ENCODE assay signal across 12 cellular contexts in the genomic region with DNA sequence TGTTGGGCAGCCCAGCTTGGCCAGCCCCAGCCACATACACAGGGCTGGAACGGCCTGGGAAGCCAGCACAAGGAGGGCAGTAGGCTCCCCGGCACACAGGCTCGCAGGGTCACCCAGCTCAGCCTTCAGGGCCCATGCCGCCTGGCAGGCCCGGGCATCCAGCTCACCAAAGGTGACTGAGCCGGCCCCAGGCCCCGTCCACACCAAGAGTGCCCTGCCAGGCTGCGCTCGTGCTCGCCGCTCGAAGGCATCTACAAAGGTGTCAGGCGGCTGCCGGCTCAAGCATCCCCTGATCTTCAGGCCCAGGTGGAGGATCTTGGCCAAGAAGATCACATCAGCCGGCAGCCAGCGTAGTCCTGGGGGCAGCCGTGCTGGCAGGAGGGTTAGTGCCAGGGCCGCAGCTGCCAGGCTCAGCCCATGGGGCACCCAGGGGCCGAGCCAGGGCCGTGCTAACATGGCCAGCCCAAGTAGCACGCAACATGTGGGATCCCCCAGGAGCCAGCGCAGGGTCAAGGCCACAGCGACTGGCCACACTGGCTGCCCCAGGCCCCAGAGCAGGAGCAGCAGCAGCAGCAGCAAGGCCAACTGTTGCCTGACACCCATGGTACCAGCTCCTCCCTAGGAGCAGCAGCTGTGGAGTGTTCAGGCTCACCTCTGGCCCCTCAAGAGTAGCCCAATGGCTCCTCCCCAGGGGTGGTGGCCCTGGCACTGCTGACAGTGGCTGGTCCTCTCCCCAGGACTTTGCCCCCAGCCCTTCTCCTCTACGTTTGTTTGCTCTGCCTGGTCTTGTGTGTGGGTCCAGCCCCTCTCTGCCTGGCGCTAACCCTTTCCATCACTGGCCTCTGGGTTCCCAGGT. TPM values are rescaled to one million over a fixed set of nuclear protein-coding genes. Genes with fewer than 3 reads are reported as not detected.
DNase-seq lines count a peak whose midpoint lies in the region; ATAC-seq, FAIRE-seq and TF ChIP-seq lines count a peak whose summit lies in the region.
"Had no signal": no experiment of that assay in that cellular context is flagged by ENCODE, and none has a peak within 500 bp of the region (broad histone marks: within the 10 kb centered on the region; RNA-seq: fewer than 3 reads in every experiment).

A gene with protein sequence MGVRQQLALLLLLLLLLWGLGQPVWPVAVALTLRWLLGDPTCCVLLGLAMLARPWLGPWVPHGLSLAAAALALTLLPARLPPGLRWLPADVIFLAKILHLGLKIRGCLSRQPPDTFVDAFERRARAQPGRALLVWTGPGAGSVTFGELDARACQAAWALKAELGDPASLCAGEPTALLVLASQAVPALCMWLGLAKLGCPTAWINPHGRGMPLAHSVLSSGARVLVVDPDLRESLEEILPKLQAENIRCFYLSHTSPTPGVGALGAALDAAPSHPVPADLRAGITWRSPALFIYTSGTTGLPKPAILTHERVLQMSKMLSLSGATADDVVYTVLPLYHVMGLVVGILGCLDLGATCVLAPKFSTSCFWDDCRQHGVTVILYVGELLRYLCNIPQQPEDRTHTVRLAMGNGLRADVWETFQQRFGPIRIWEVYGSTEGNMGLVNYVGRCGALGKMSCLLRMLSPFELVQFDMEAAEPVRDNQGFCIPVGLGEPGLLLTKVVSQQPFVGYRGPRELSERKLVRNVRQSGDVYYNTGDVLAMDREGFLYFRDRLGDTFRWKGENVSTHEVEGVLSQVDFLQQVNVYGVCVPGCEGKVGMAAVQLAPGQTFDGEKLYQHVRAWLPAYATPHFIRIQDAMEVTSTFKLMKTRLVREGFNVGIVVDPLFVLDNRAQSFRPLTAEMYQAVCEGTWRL (minus strand): TSS at position 640 of the 856 bp plus-strand sequence. CDS start 37 bp downstream, at position 603.

- H3K23me2 ChIP-seq in H1 (ENCODE audit: low read depth, low read length) = peaks cover 4% of the 10 kb centered on the region; the same call in 1 of the 2 replicates

- H3K4me3 ChIP-seq in Panc1 (ENCODE audit: low read depth in 2 of 2, low read length in 2 of 2) (no peak within 1 kb of the TSS), H1 (ENCODE audit: extremely low read depth in 1 of 4, insufficient read depth in 2 of 4, low read depth in 3 of 4, low read length in 4 of 4) (no peak within 1 kb of the TSS), ovary (no peak within 1 kb of the TSS), esophagus muscularis mucosa (no peak within 1 kb of the TSS)
- H3K4me3 ChIP-seq: uterus had no signal

- peaks cover 6% of the 10 kb centered on the region for H3K27me3 Mint-ChIP-seq in nephron progenitor cell (ENCODE audit: low read depth, poor library complexity)
- H3K27me3 Mint-ChIP-seq: dendritic cell treated with granulocyte-macrophage colony-stimulating factor and Interleukin-4, amounts not matched to agents 40 ng/mL and 50 ng/mL, for 4 days had no signal

- TF ChIP-seq CTCF in Panc1 (IDR thresholded peaks at IDR 0.05) (no peak), H1 (IDR thresholded peaks at IDR 0.05; ENCODE audit: control extremely low read depth in 1 of 3, insufficient read depth in 1 of 3, low read depth in 1 of 3, low read length in 3 of 3) (no peak), ovary (IDR thresholded peaks at IDR 0.05) (no peak), nephron progenitor cell (IDR thresholded peaks at IDR 0.05) (no peak), esophagus muscularis mucosa (IDR thresholded peaks at IDR 0.05) (no peak)

- CTCF ChIA-PET in Panc1 (lab: Charles Lee) (no interaction called here), H1 (lab: Charles Lee; ENCODE audit: partially characterized antibody) (no interaction called here)

- in situ Hi-C loops in Panc1 (cut with HindIII; ENCODE audit: low pct_unique_long_range_greater_than_20kb, low sequenced_read_pairs) = no loop called here

- peak within 1 kb of the TSS; percentile 16; the same call in 1 of the 2 replicates for H2AK5ac ChIP-seq in H1 (ENCODE audit: low read depth, low read length)

- no peak within 1 kb of the TSS for H4K5ac ChIP-seq in H1 (ENCODE audit: insufficient read length, low read depth, low read length)

- no peak within 1 kb of the TSS for H3K18ac ChIP-seq in H1 (ENCODE audit: extremely low read depth, low read length)

- TF ChIP-seq RAD21 in H1 (IDR thresholded peaks at IDR 0.05 in 1 of 2, conservative IDR thresholded peaks at IDR 0.05 in 1 of 2; ENCODE audit: low read depth in 2 of 2, low read length in 2 of 2) = no peak

- H3K36me3 ChIP-seq in Panc1 (ENCODE audit: control insufficient read depth, insufficient read depth, low read length) (peaks cover 3% of the 10 kb centered on the region; the same call in 1 of the 2 replicates), H1 (ENCODE audit: control insufficient read depth in 2 of 4, insufficient read depth in 4 of 4, low read length in 3 of 4) (peaks cover 0 to 1% (median 0%) of the 10 kb centered on the region in 4 experiments; a peak in 1 of 8 replicates), ovary (no peaks in the 10 kb centered on the region), esophagus muscularis mucosa (peaks cover 6 to 28% (median 18%) of the 10 kb centered on the region in 4 donors)
- H3K36me3 ChIP-seq: uterus had no signal

- no peak within 1 kb of the TSS for H3K4ac ChIP-seq in H1 (replicated peaks; ENCODE audit: insufficient read length, low read depth, low read length)

- H2BK120ac ChIP-seq in H1 (replicated peaks; ENCODE audit: low read depth, low read length) = no peak within 1 kb of the TSS

- TF ChIP-seq POLR2A in H1 (IDR thresholded peaks at IDR 0.05; ENCODE audit: control extremely low read depth in 1 of 2, low read depth in 2 of 2, low read length in 2 of 2) = no peak
- no peak for TF ChIP-seq POLR2A in ovary (IDR thresholded peaks at IDR 0.05)
- TF ChIP-seq POLR2A in esophagus muscularis mucosa (IDR thresholded peaks at IDR 0.05; ENCODE audit: low read depth) = no peak

- no peak within 1 kb of the TSS for H3K4me3 Mint-ChIP-seq in nephron progenitor cell
- H3K4me3 Mint-ChIP-seq: dendritic cell treated with granulocyte-macrophage colony-stimulating factor and Interleukin-4, amounts not matched to agents 40 ng/mL and 50 ng/mL, for 4 days had no signal

- H3K27ac ChIP-seq in Panc1 (ENCODE audit: low read length) = no peak within 1 kb of the TSS
- H3K27ac ChIP-seq in H1 (ENCODE audit: low read depth, low read length) = no peak within 1 kb of the TSS
- H3K27ac ChIP-seq in ovary = no peak within 1 kb of the TSS
- H3K27ac ChIP-seq in esophagus muscularis mucosa (replicated peaks in 1 of 4) = no peak within 1 kb of the TSS
- H3K27ac ChIP-seq: uterus had no signal

- 86% methylated on average over 21 of the region's 25 CpGs; no CpG with 5 or more reads in 1 of the 2 experiments for WGBS in H1 (ENCODE audit: extremely low coverage in 1 of 2, insufficient coverage in 1 of 2, insufficient read length in 1 of 2, insufficient replicate concordance in 2 of 2, low coverage in 1 of 2, low lambda C conversion rate in 2 of 2, missing lambda C conversion rate in 1 of 2), 2 experiments
- 72 to 77% (median 76%) methylated on average over 25 of the region's 25 CpGs for WGBS in ovary, 3 donors
- WGBS in esophagus muscularis mucosa = 90% methylated on average over 9 of the region's 25 CpGs

- no peak within 1 kb of the TSS for H2BK12ac ChIP-seq in H1 (ENCODE audit: low read depth, low read length)

- H4K91ac ChIP-seq in H1 (replicated peaks; ENCODE audit: insufficient read length, low read length) = no peak within 1 kb of the TSS

- no peak within 1 kb of the TSS for H2AFZ ChIP-seq in H1 (ENCODE audit: low read length)

- no peak within 1 kb of the TSS for H3K23ac ChIP-seq in H1 (ENCODE audit: insufficient read length)

- intact Hi-C loops in Panc1 (cut with micrococcal nuclease; ENCODE audit: unreplicated experiment) (no loop called here), ovary (cut with DNase I) (no loop called here), esophagus muscularis mucosa (cut with DNase I) (no loop called here)

- peaks cover 24% of the 10 kb centered on the region for H3K36me3 Mint-ChIP-seq in nephron progenitor cell (ENCODE audit: low read depth)

- H3K9me3 Mint-ChIP-seq in nephron progenitor cell = peaks cover 14% of the 10 kb centered on the region

- H3K56ac ChIP-seq in H1 (replicated peaks; ENCODE audit: insufficient read length, low read depth, low read length) = no peak within 1 kb of the TSS

- H3K27ac Mint-ChIP-seq in nephron progenitor cell = no peak within 1 kb of the TSS

- H3K79me1 ChIP-seq in H1 (ENCODE audit: low read depth, low read length) = peaks cover 2% of the 10 kb centered on the region; the same call in 1 of the 2 replicates

- H3K4me1 ChIP-seq in Panc1 (ENCODE audit: control insufficient read depth, insufficient read depth, low read length) (peaks cover 18% of the 10 kb centered on the region), H1 (replicated peaks in 1 of 4; ENCODE audit: control insufficient read depth in 3 of 4, insufficient read depth in 4 of 4, low read length in 3 of 4) (peaks cover 0 to 18% (median 11%) of the 10 kb centered on the region in 4 experiments; a peak in 6 of 7 replicates), ovary (ENCODE audit: insufficient read depth) (peaks cover 3% of the 10 kb centered on the region), esophagus muscularis mucosa (peaks cover 26 to 35% (median 34%) of the 10 kb centered on the region in 4 donors)
- H3K4me1 ChIP-seq: uterus had no signal

- no peak within 1 kb of the TSS for H3K14ac ChIP-seq in H1 (ENCODE audit: insufficient read length)

- no peak within 1 kb of the TSS for H4K8ac ChIP-seq in H1 (ENCODE audit: extremely low read depth, insufficient read depth, low read length)

- H2BK20ac ChIP-seq in H1 (ENCODE audit: low read length) = no peak within 1 kb of the TSS

- H3K4me1 Mint-ChIP-seq in nephron progenitor cell = peaks cover 35% of the 10 kb centered on the region

- no peak within 1 kb of the TSS for H2BK15ac ChIP-seq in H1 (ENCODE audit: low read length)

- H3K27me3 ChIP-seq in Panc1 (ENCODE audit: control insufficient read depth, insufficient read depth, low read length) (no peaks in the 10 kb centered on the region), H1 (replicated peaks in 1 of 4; ENCODE audit: control insufficient read depth in 3 of 4, extremely low read depth in 1 of 4, insufficient read depth in 3 of 4, low read length in 3 of 4) (no peaks in the 10 kb centered on the region), ovary (no peaks in the 10 kb centered on the region), esophagus muscularis mucosa (no peaks in the 10 kb centered on the region)
- H3K27me3 ChIP-seq: uterus had no signal

- no peak for ATAC-seq in Panc1

- no peak for DNase-seq in H4 (ENCODE audit: low spot score)
- no peak for DNase-seq in Panc1 (ENCODE audit: low read depth, low spot score)
- no peak for DNase-seq in H1 (ENCODE audit: low read depth in 1 of 2, low spot score in 2 of 2)
- DNase-seq in ovary = no peak
- no peak for DNase-seq in nephron progenitor cell
- no peak for DNase-seq in NCI-H524 (lab: John Stamatoyannopoulos, UW)
- no peak for DNase-seq in esophagus muscularis mucosa (ENCODE audit: extremely low spot score)
- DNase-seq: activated naive CD4-positive, alpha-beta T cell; NCI-H1694 treated with DMSO at 0.1 percent for 48 hours; OCI-M1; uterus had no signal

- H3K9me3 ChIP-seq in Panc1 (ENCODE audit: control insufficient read depth, insufficient read depth, low read depth, low read length) (no peaks in the 10 kb centered on the region), H1 (ENCODE audit: insufficient read depth in 2 of 2, low read depth in 1 of 2, low read length in 1 of 2) (no peaks in the 10 kb centered on the region; a peak in 1 of 4 replicates), ovary (no peaks in the 10 kb centered on the region), esophagus muscularis mucosa (no peaks in the 10 kb centered on the region)
- H3K9me3 ChIP-seq: uterus had no signal

- H3K4me2 ChIP-seq in H1 (ENCODE audit: insufficient read depth in 1 of 2, low read depth in 2 of 2, low read length in 2 of 2) = no peak within 1 kb of the TSS

- peaks cover 0 to 2% of the 10 kb centered on the region in 2 experiments; a peak in 1 of 4 replicates for H3K79me2 ChIP-seq in H1 (ENCODE audit: control insufficient read depth in 1 of 2, insufficient read depth in 2 of 2, low read length in 2 of 2)

- TF ChIP-seq EP300 in H1 (IDR thresholded peaks at IDR 0.05; ENCODE audit: borderline replicate concordance in 1 of 2, low read depth in 2 of 2, low read length in 2 of 2) (no peak), ovary (IDR thresholded peaks at IDR 0.05) (no peak), esophagus muscularis mucosa (IDR thresholded peaks at IDR 0.05) (no peak)

- no peak within 1 kb of the TSS for H3K9ac ChIP-seq in H1 (replicated peaks in 1 of 4; ENCODE audit: extremely low read depth in 1 of 4, low read depth in 3 of 4, low read length in 3 of 4)

- no peak within 1 kb of the TSS for H2BK5ac ChIP-seq in H1 (ENCODE audit: low read depth, low read length)

- POLR2A ChIA-PET in Panc1 (lab: Charles Lee) (no interaction called here), H1 (lab: Charles Lee; ENCODE audit: partially characterized antibody) (interaction anchor here (1.1 to 21.3 kb wide), 6 partner anchors 8 to 50 kb away, joined by 3 to 650 read pairs (median 6); a partner anchor contains a TSS)

- H4K20me1 ChIP-seq in H1 (replicated peaks in 1 of 2; ENCODE audit: control insufficient read depth in 1 of 2, insufficient read depth in 2 of 2, low read length in 2 of 2) = no peaks in the 10 kb centered on the region

- BruUV-seq in Panc1 (replicated peaks; lab: Mats Ljungman, UMichigan) = no TSS peak

- no peak for FAIRE-seq in H1 (lab: Jason Lieb, UNC)

RNA-seq across cellular contexts. Expression of the gene that starts here (rescaled TPM):
- 18.1 and 19.7 TPM in 2 replicates for total RNA-seq in H4 (2014; rRNA removed; shearing (Covaris generic))
- total RNA-seq in Panc1 (2021; ENCODE audit: unreplicated experiment) = 10.7 TPM
- 34.8 TPM for polyA plus RNA-seq in Panc1 (2012; ENCODE audit: insufficient read length)
- 20.7 and 25.1 TPM in 2 replicates for total RNA-seq in H1 (2021; fragmentation: NEBNext Ultra II Directional; extraction: Animal tissue kit (Norgen Biotek cat#: 25700))
- polyA plus RNA-seq in H1 (2011; rRNA removed) = 80.5 and 95.9 TPM in 2 replicates
- polyA plus RNA-seq in H1 (2011; cell fraction: cytosol; rRNA removed) = 69.6 TPM
- 68.5 TPM for polyA plus RNA-seq in H1 (2011; cell fraction: nucleus; rRNA removed)
- 39.9 to 57.6 TPM (median 48.9 TPM) in 4 replicates for polyA plus RNA-seq in H1 (2012, experiment 1 of 2)
- 53.5 TPM for polyA plus RNA-seq in H1 (2012, experiment 2 of 2)
- 30.3 TPM for polyA plus RNA-seq in H1 (2013, experiment 1 of 2)
- 31.5 TPM for polyA plus RNA-seq in H1 (2013, experiment 2 of 2)
- polyA minus RNA-seq in H1 (2011; rRNA and poly(A)+ RNA removed) = 34.0 and 38.3 TPM in 2 replicates
- 10.1 TPM for polyA minus RNA-seq in H1 (2011; cell fraction: cytosol; rRNA and poly(A)+ RNA removed)
- polyA minus RNA-seq in H1 (2011; cell fraction: nucleus; rRNA and poly(A)+ RNA removed) = 16.9 TPM
- total RNA-seq in ovary = 10 to 100 TPM in 4 of 7 donors, 1 to 10 TPM in 3; 6.5 to 14.8 (median 11.1) TPM
- polyA plus RNA-seq in ovary = 10 to 100 TPM in 1 of 2 donors, under 1 TPM in 1; 0.70 to 14.2 TPM
- total RNA-seq in esophagus muscularis mucosa = 10 to 100 TPM in 1 of 4 donors, 1 to 10 TPM in 3; 3.8 to 10.8 (median 4.6) TPM
